ENCODE assay signal across 1 cellular context in the genomic region with DNA sequence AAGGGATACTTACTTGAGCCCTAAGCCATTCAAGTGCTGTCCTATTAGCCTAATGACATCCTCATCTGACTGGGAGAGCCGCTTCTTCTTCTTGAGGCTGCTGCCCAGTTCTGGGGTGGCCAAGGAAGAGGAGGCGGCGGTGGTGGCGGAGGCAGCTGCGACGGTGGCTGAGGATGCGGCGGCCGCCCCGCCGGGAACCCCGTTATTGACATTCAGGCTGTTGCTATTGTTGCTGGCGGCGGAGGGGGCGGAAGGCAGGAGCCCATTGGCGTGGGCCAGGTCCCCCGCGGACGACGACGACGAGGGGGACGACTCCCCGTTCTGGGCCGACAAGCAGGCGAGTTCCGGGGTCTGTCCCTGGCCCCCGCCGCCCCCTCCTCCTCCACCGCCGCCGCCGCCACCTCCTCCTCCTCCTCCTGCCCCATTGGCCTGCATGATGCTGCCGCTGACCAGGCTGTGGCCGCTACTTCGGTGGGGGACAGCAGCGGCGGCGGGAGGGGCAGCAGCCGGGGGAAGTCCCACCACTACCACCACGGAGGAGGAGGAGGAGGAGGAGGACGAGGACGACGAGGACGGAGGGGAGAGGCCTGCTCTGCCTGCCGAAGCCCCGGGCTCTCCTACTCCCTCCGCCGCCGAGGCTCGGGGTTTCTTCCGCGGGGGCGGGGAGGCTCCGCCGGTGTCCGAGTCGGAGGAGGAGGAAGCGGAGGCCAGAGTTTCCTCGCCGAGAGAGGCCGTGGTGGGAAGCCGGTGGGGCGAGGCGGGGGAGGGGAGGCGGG.
TF ChIP-seq lines count a peak whose summit lies in the region.

No MANE protein-coding gene starts in this region.

TF ChIP-seq in WTC11, 78 proteins besides CTCF, POLR2A, EP300 and RAD21 (continued from another document and continues in another):
- no peak for TF ChIP-seq NR1H2 (CRISPR knock-in tag; IDR thresholded peaks at IDR 0.05)
- no peak for TF ChIP-seq FOXK1 (CRISPR knock-in tag; IDR thresholded peaks at IDR 0.05)
- no peak for TF ChIP-seq SMAD3 (CRISPR knock-in tag; IDR thresholded peaks at IDR 0.05; ENCODE audit: borderline replicate concordance)
- TF ChIP-seq, protein P1, sequence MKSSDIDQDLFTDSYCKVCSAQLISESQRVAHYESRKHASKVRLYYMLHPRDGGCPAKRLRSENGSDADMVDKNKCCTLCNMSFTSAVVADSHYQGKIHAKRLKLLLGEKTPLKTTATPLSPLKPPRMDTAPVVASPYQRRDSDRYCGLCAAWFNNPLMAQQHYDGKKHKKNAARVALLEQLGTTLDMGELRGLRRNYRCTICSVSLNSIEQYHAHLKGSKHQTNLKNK (CRISPR knock-in tag; IDR thresholded peaks at IDR 0.05), result no peak
- TF ChIP-seq ZNF532 (CRISPR knock-in tag; IDR thresholded peaks at IDR 0.05; ENCODE audit: borderline replicate concordance), result no peak
- no peak for TF ChIP-seq MXD4 (CRISPR knock-in tag; IDR thresholded peaks at IDR 0.05; ENCODE audit: borderline replicate concordance)
- no peak for TF ChIP-seq NR3C1 (CRISPR knock-in tag; conservative IDR thresholded peaks at IDR 0.05; ENCODE audit: low read depth)
- TF ChIP-seq ZNF232 (CRISPR knock-in tag; IDR thresholded peaks at IDR 0.05), result no peak
- TF ChIP-seq ERG (CRISPR knock-in tag; IDR thresholded peaks at IDR 0.05), result no peak
- TF ChIP-seq ZNF671 (CRISPR knock-in tag; IDR thresholded peaks at IDR 0.05), result no peak
- no peak for TF ChIP-seq FOXP1 (CRISPR knock-in tag; IDR thresholded peaks at IDR 0.05; ENCODE audit: borderline replicate concordance)
- TF ChIP-seq NFATC4 (CRISPR knock-in tag; IDR thresholded peaks at IDR 0.05), result no peak
- TF ChIP-seq ZNF423 (CRISPR knock-in tag; IDR thresholded peaks at IDR 0.05), result no peak
- peak; percentile 77; the same call in 1 of the 2 replicates for TF ChIP-seq KAT7 (CRISPR knock-in tag; IDR thresholded peaks at IDR 0.05; ENCODE audit: borderline replicate concordance)
- TF ChIP-seq GRHL2 (CRISPR knock-in tag; IDR thresholded peaks at IDR 0.05; ENCODE audit: insufficient replicate concordance, severe bottlenecking), result no peak
- TF ChIP-seq ZNF219 (CRISPR knock-in tag; IDR thresholded peaks at IDR 0.05; ENCODE audit: borderline replicate concordance), result no peak
- TF ChIP-seq EMX1 (CRISPR knock-in tag; IDR thresholded peaks at IDR 0.05), result no peak
- TF ChIP-seq ZNF121 (CRISPR knock-in tag; IDR thresholded peaks at IDR 0.05), result no peak
- TF ChIP-seq ZBTB21 (CRISPR knock-in tag; IDR thresholded peaks at IDR 0.05; ENCODE audit: borderline replicate concordance), result no peak
- TF ChIP-seq, protein P2, sequence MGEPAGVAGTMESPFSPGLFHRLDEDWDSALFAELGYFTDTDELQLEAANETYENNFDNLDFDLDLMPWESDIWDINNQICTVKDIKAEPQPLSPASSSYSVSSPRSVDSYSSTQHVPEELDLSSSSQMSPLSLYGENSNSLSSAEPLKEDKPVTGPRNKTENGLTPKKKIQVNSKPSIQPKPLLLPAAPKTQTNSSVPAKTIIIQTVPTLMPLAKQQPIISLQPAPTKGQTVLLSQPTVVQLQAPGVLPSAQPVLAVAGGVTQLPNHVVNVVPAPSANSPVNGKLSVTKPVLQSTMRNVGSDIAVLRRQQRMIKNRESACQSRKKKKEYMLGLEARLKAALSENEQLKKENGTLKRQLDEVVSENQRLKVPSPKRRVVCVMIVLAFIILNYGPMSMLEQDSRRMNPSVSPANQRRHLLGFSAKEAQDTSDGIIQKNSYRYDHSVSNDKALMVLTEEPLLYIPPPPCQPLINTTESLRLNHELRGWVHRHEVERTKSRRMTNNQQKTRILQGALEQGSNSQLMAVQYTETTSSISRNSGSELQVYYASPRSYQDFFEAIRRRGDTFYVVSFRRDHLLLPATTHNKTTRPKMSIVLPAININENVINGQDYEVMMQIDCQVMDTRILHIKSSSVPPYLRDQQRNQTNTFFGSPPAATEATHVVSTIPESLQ (CRISPR knock-in tag; IDR thresholded peaks at IDR 0.05), result no peak
- TF ChIP-seq, protein P3, sequence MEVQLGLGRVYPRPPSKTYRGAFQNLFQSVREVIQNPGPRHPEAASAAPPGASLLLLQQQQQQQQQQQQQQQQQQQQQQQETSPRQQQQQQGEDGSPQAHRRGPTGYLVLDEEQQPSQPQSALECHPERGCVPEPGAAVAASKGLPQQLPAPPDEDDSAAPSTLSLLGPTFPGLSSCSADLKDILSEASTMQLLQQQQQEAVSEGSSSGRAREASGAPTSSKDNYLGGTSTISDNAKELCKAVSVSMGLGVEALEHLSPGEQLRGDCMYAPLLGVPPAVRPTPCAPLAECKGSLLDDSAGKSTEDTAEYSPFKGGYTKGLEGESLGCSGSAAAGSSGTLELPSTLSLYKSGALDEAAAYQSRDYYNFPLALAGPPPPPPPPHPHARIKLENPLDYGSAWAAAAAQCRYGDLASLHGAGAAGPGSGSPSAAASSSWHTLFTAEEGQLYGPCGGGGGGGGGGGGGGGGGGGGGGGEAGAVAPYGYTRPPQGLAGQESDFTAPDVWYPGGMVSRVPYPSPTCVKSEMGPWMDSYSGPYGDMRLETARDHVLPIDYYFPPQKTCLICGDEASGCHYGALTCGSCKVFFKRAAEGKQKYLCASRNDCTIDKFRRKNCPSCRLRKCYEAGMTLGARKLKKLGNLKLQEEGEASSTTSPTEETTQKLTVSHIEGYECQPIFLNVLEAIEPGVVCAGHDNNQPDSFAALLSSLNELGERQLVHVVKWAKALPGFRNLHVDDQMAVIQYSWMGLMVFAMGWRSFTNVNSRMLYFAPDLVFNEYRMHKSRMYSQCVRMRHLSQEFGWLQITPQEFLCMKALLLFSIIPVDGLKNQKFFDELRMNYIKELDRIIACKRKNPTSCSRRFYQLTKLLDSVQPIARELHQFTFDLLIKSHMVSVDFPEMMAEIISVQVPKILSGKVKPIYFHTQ (CRISPR knock-in tag; IDR thresholded peaks at IDR 0.05), result no peak
- TF ChIP-seq RORB (CRISPR knock-in tag; IDR thresholded peaks at IDR 0.05), result no peak
- TF ChIP-seq, protein P4, sequence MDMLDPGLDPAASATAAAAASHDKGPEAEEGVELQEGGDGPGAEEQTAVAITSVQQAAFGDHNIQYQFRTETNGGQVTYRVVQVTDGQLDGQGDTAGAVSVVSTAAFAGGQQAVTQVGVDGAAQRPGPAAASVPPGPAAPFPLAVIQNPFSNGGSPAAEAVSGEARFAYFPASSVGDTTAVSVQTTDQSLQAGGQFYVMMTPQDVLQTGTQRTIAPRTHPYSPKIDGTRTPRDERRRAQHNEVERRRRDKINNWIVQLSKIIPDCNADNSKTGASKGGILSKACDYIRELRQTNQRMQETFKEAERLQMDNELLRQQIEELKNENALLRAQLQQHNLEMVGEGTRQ (CRISPR knock-in tag; IDR thresholded peaks at IDR 0.05), result no peak
- TF ChIP-seq, protein P5, sequence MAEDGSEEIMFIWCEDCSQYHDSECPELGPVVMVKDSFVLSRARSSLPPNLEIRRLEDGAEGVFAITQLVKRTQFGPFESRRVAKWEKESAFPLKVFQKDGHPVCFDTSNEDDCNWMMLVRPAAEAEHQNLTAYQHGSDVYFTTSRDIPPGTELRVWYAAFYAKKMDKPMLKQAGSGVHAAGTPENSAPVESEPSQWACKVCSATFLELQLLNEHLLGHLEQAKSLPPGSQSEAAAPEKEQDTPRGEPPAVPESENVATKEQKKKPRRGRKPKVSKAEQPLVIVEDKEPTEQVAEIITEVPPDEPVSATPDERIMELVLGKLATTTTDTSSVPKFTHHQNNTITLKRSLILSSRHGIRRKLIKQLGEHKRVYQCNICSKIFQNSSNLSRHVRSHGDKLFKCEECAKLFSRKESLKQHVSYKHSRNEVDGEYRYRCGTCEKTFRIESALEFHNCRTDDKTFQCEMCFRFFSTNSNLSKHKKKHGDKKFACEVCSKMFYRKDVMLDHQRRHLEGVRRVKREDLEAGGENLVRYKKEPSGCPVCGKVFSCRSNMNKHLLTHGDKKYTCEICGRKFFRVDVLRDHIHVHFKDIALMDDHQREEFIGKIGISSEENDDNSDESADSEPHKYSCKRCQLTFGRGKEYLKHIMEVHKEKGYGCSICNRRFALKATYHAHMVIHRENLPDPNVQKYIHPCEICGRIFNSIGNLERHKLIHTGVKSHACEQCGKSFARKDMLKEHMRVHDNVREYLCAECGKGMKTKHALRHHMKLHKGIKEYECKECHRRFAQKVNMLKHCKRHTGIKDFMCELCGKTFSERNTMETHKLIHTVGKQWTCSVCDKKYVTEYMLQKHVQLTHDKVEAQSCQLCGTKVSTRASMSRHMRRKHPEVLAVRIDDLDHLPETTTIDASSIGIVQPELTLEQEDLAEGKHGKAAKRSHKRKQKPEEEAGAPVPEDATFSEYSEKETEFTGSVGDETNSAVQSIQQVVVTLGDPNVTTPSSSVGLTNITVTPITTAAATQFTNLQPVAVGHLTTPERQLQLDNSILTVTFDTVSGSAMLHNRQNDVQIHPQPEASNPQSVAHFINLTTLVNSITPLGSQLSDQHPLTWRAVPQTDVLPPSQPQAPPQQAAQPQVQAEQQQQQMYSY (CRISPR knock-in tag; IDR thresholded peaks at IDR 0.05), result no peak
- 0 out of 2 replicates have a peak, but pooled peaks have one; percentile 21 for TF ChIP-seq USF1 (CRISPR knock-in tag; IDR thresholded peaks at IDR 0.05)
- TF ChIP-seq, protein P6, sequence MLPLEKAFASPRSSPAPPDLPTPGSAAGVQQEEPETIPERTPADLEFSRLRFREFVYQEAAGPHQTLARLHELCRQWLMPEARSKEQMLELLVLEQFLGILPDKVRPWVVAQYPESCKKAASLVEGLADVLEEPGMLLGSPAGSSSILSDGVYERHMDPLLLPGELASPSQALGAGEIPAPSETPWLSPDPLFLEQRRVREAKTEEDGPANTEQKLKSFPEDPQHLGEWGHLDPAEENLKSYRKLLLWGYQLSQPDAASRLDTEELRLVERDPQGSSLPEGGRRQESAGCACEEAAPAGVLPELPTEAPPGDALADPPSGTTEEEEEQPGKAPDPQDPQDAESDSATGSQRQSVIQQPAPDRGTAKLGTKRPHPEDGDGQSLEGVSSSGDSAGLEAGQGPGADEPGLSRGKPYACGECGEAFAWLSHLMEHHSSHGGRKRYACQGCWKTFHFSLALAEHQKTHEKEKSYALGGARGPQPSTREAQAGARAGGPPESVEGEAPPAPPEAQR (CRISPR knock-in tag; IDR thresholded peaks at IDR 0.05), result no peak
- TF ChIP-seq ARID4B (CRISPR knock-in tag; IDR thresholded peaks at IDR 0.05; ENCODE audit: borderline replicate concordance), result 0 out of 2 replicates have a peak, but pooled peaks have one; percentile 50
